Comparison of ENCODE assay signal across 19 cellular contexts in the genomic region with DNA sequence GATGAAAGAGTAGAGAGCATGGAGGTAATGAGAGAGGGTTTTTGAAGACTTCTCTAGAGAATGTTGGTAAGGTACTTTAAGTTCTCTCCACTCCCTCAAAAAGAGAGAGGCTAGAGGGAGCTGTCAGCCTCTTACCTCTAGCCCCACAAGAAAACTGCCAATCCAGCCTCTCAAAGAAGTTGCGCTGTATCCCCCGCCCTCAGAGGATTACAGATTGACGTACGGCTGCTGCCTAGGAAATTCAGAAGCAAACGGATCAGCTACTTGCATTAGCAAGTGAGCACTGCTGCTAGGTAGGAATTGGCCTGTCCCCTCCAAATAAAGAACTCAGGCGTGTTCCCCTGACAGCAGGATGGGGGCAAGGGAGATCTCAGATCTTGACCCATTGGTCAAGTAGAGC. TPM values are rescaled to one million over a fixed set of nuclear protein-coding genes. Genes with fewer than 3 reads are reported as not detected.
DNase-seq lines count a peak whose midpoint lies in the region; ATAC-seq and TF ChIP-seq lines count a peak whose summit lies in the region.
"Had no signal": no experiment of that assay in that cellular context is flagged by ENCODE, and none has a peak within 500 bp of the region (broad histone marks: within the 10 kb centered on the region; RNA-seq: fewer than 3 reads in every experiment).

No MANE protein-coding gene starts in this region.

- H2BK120ac ChIP-seq in neuronal stem cell (ENCODE audit: low read depth, low read length): no peak overlapping the region

- H4K91ac ChIP-seq in neuronal stem cell (ENCODE audit: low read depth, low read length, poor library complexity): no peak overlapping the region

- no peak for ATAC-seq in activated CD8-positive, alpha-beta memory T cell treated with anti-CD3 and anti-CD28 coated beads, Interleukin-2, amount 10 ng/mL, durations not matched to agents 7 days and 5 days
- ATAC-seq: A549, GM12878 had no signal

- H3K36me3 Mint-ChIP-seq in activated CD8-positive, alpha-beta memory T cell treated with anti-CD3 and anti-CD28 coated beads, Interleukin-2, amount 10 ng/mL, durations not matched to agents 7 days and 5 days: peaks cover 16% of the 10 kb centered on the region
- H3K36me3 Mint-ChIP-seq in dendritic cell treated with granulocyte-macrophage colony-stimulating factor and Interleukin-4, amounts not matched to agents 40 ng/mL and 50 ng/mL, for 4 days (ENCODE audit: low read depth): peaks cover 49% of the 10 kb centered on the region
- peaks cover 17% of the 10 kb centered on the region for H3K36me3 Mint-ChIP-seq in neural progenitor cell

- peaks cover 9% of the 10 kb centered on the region for H3K9me3 Mint-ChIP-seq in activated CD8-positive, alpha-beta memory T cell treated with anti-CD3 and anti-CD28 coated beads, Interleukin-2, amount 10 ng/mL, durations not matched to agents 7 days and 5 days (ENCODE audit: low read depth)
- peaks cover 10% of the 10 kb centered on the region for H3K9me3 Mint-ChIP-seq in dendritic cell treated with granulocyte-macrophage colony-stimulating factor and Interleukin-4, amounts not matched to agents 40 ng/mL and 50 ng/mL, for 4 days
- peaks cover 2% of the 10 kb centered on the region for H3K9me3 Mint-ChIP-seq in neural progenitor cell

- H2BK12ac ChIP-seq in neuronal stem cell (ENCODE audit: low read length): no peak overlapping the region

- H2BK5ac ChIP-seq in neuronal stem cell (ENCODE audit: low read length): no peak overlapping the region

- no peaks in the 10 kb centered on the region for H3K4me1 ChIP-seq in neural progenitor cell
- H3K4me1 ChIP-seq in neuronal stem cell (ENCODE audit: control insufficient read depth in 2 of 2, insufficient read depth in 1 of 2, low read depth in 1 of 2, low read length in 2 of 2): no peaks in the 10 kb centered on the region
- H3K4me1 ChIP-seq: A549, HAP-1 had no signal

- H3K36me3 ChIP-seq in neural progenitor cell: no peaks in the 10 kb centered on the region
- peaks cover 0 to 7% of the 10 kb centered on the region in 2 donors for H3K36me3 ChIP-seq in neuronal stem cell (replicated peaks in 1 of 2; ENCODE audit: control insufficient read depth in 2 of 2, insufficient read depth in 2 of 2, low read length in 2 of 2)

- H3K9me3 ChIP-seq in neural progenitor cell (ENCODE audit: low read depth): no peaks in the 10 kb centered on the region
- H3K9me3 ChIP-seq in neuronal stem cell (replicated peaks in 1 of 2; ENCODE audit: control insufficient read depth in 2 of 2, insufficient read depth in 1 of 2, low read depth in 1 of 2, low read length in 2 of 2): peaks cover 2 to 4% of the 10 kb centered on the region in 2 donors
- H3K9me3 ChIP-seq: A549, HAP-1 had no signal

- no peaks in the 10 kb centered on the region for H3K79me1 ChIP-seq in neuronal stem cell (ENCODE audit: low read depth, low read length)

- H2AFZ ChIP-seq in neural progenitor cell (replicated peaks) (no peak overlapping the region), neuronal stem cell (ENCODE audit: low read length) (no peak overlapping the region)
- H2AFZ ChIP-seq: GM23248 had no signal

- H3K4me2 ChIP-seq in neural progenitor cell: no peak overlapping the region
- H3K4me2 ChIP-seq in neuronal stem cell (ENCODE audit: insufficient read depth, low read length, poor library complexity, severe bottlenecking): no peak overlapping the region
- H3K4me2 ChIP-seq: A549 had no signal

- H3K27ac ChIP-seq in neural progenitor cell: no peak overlapping the region
- H3K27ac ChIP-seq in neuronal stem cell (replicated peaks; ENCODE audit: low read length): no peak overlapping the region
- H3K27ac ChIP-seq: 22Rv1, A549, GM23248 had no signal

- no peak for TF ChIP-seq CTCF in neural progenitor cell (IDR thresholded peaks at IDR 0.05)

- H3K4me3 ChIP-seq in neural progenitor cell: no peak overlapping the region
- H3K4me3 ChIP-seq in neuronal stem cell (ENCODE audit: low read length in 2 of 2): no peak overlapping the region
- H3K4me3 ChIP-seq: A549, GM12878, GM23248, HAP-1 had no signal

- H3K18ac ChIP-seq in neuronal stem cell (ENCODE audit: low read length): no peak overlapping the region

- no peak overlapping the region for H2AK5ac ChIP-seq in neuronal stem cell (ENCODE audit: low read depth, low read length)

- H3K23ac ChIP-seq in neuronal stem cell (ENCODE audit: low read depth, low read length, poor library complexity): no peak overlapping the region

- no peak overlapping the region for H3K4ac ChIP-seq in neuronal stem cell (ENCODE audit: low read length)

- no peaks in the 10 kb centered on the region for H3K79me2 ChIP-seq in neural progenitor cell (ENCODE audit: low read depth)

- no peak overlapping the region for H3K27ac Mint-ChIP-seq in activated CD8-positive, alpha-beta memory T cell treated with anti-CD3 and anti-CD28 coated beads, Interleukin-2, amount 10 ng/mL, durations not matched to agents 7 days and 5 days
- peak overlapping the region; percentile 22 for H3K27ac Mint-ChIP-seq in dendritic cell treated with granulocyte-macrophage colony-stimulating factor and Interleukin-4, amounts not matched to agents 40 ng/mL and 50 ng/mL, for 4 days
- H3K27ac Mint-ChIP-seq in neural progenitor cell: peak overlapping the region; percentile 42
- H3K27ac Mint-ChIP-seq: CD4-positive, alpha-beta memory T cell had no signal

- H2BK15ac ChIP-seq in neuronal stem cell (ENCODE audit: low read length): no peak overlapping the region

- intact Hi-C loops in dendritic cell treated with granulocyte-macrophage colony-stimulating factor and Interleukin-4, amounts not matched to agents 40 ng/mL and 50 ng/mL, for 4 days (cut with micrococcal nuclease): no loop called here

- no peaks in the 10 kb centered on the region for H3K27me3 Mint-ChIP-seq in activated CD8-positive, alpha-beta memory T cell treated with anti-CD3 and anti-CD28 coated beads, Interleukin-2, amount 10 ng/mL, durations not matched to agents 7 days and 5 days
- H3K27me3 Mint-ChIP-seq in dendritic cell treated with granulocyte-macrophage colony-stimulating factor and Interleukin-4, amounts not matched to agents 40 ng/mL and 50 ng/mL, for 4 days: no peaks in the 10 kb centered on the region
- H3K27me3 Mint-ChIP-seq in neural progenitor cell (ENCODE audit: insufficient read depth, low read depth): no peaks in the 10 kb centered on the region
- H3K27me3 Mint-ChIP-seq: CD4-positive, alpha-beta memory T cell had no signal

- no peak overlapping the region for H3K14ac ChIP-seq in neuronal stem cell (ENCODE audit: low read length)

- H3F3A ChIP-seq in neural progenitor cell (ENCODE audit: low read depth): no peaks in the 10 kb centered on the region

- H3K27me3 ChIP-seq in neural progenitor cell (no peaks in the 10 kb centered on the region), neuronal stem cell (ENCODE audit: control insufficient read depth in 3 of 3, insufficient read depth in 3 of 3, low read depth in 1 of 3, low read length in 3 of 3) (no peaks in the 10 kb centered on the region)

- no peak overlapping the region for H4K8ac ChIP-seq in neuronal stem cell (ENCODE audit: low read depth, low read length)

- DNase-seq in activated CD8-positive, alpha-beta memory T cell treated with anti-CD3 and anti-CD28 coated beads, Interleukin-2, amount 50 U/mL, for 48 hours: peak; percentile 17
- DNase-seq in activated CD8-positive, alpha-beta memory T cell treated with anti-CD3 and anti-CD28 coated beads, Interleukin-2, amount 10 ng/mL, durations not matched to agents 7 days and 5 days: no peak
- DNase-seq in neural progenitor cell (ENCODE audit: low spot score): no peak
- no peak for DNase-seq in neuronal stem cell (ENCODE audit: low spot score)
- DNase-seq in NCI-H128 (lab: John Stamatoyannopoulos, UW; ENCODE audit: unreplicated experiment): no peak
- DNase-seq in C1 segment of cervical spinal cord (lab: John Stamatoyannopoulos, UW): no peak
- DNase-seq: AML-193; CD4-positive, alpha-beta memory T cell; DMS 273 treated with DMSO at 0.1 percent for 48 hours; DMS53; DND-41; EL; GM23248 had no signal

- H3K9ac ChIP-seq in neural progenitor cell: no peak overlapping the region
- H3K9ac ChIP-seq in neuronal stem cell (ENCODE audit: low read depth, low read length, poor library complexity): no peak overlapping the region
- H3K9ac ChIP-seq: GM23248 had no signal

- WGBS in neuronal stem cell (ENCODE audit: extremely low coverage in 2 of 2, insufficient read length in 2 of 2, insufficient replicate concordance in 1 of 2), 2 donors: no CpG with 5 or more reads among the region's 6 CpGs

- H4K20me1 ChIP-seq in neural progenitor cell (ENCODE audit: low read depth): no peaks in the 10 kb centered on the region

- no peaks in the 10 kb centered on the region for H3K4me1 Mint-ChIP-seq in activated CD8-positive, alpha-beta memory T cell treated with anti-CD3 and anti-CD28 coated beads, Interleukin-2, amount 10 ng/mL, durations not matched to agents 7 days and 5 days
- no peaks in the 10 kb centered on the region for H3K4me1 Mint-ChIP-seq in dendritic cell treated with granulocyte-macrophage colony-stimulating factor and Interleukin-4, amounts not matched to agents 40 ng/mL and 50 ng/mL, for 4 days (ENCODE audit: low read depth)
- peaks cover 2% of the 10 kb centered on the region for H3K4me1 Mint-ChIP-seq in neural progenitor cell
- H3K4me1 Mint-ChIP-seq: CD4-positive, alpha-beta memory T cell had no signal

- CTCF ChIA-PET in activated CD8-positive, alpha-beta memory T cell treated with anti-CD3 and anti-CD28 coated beads, Interleukin-2, amount 10 ng/mL, durations not matched to agents 7 days and 5 days (lab: Charles Lee): no interaction called here

- H3K4me3 Mint-ChIP-seq in activated CD8-positive, alpha-beta memory T cell treated with anti-CD3 and anti-CD28 coated beads, Interleukin-2, amount 10 ng/mL, durations not matched to agents 7 days and 5 days: no peak overlapping the region
- H3K4me3 Mint-ChIP-seq in dendritic cell treated with granulocyte-macrophage colony-stimulating factor and Interleukin-4, amounts not matched to agents 40 ng/mL and 50 ng/mL, for 4 days: no peak overlapping the region
- no peak overlapping the region for H3K4me3 Mint-ChIP-seq in neural progenitor cell
- H3K4me3 Mint-ChIP-seq: CD14-positive monocyte had no signal

RNA-seq across cellular contexts. Expression of gene TYW1B, which starts 34.2 kb away (rescaled TPM):
- total RNA-seq in activated CD8-positive, alpha-beta memory T cell treated with anti-CD3 and anti-CD28 coated beads, Interleukin-2, amount 10 ng/mL, durations not matched to agents 7 days and 5 days: 1 to 10 TPM; 4.2 to 4.4 TPM
- 3.6 and 4.4 TPM in 2 replicates for total RNA-seq in neural progenitor cell (ENCODE audit: low replicate concordance)
- 1.1 TPM for polyA plus RNA-seq in neuronal stem cell (2013, experiment 1 of 2)
- polyA plus RNA-seq in neuronal stem cell (2013, experiment 2 of 2): 0.82 TPM
